Comparison of ENCODE assay signal across 1 cellular context in the genomic region with DNA sequence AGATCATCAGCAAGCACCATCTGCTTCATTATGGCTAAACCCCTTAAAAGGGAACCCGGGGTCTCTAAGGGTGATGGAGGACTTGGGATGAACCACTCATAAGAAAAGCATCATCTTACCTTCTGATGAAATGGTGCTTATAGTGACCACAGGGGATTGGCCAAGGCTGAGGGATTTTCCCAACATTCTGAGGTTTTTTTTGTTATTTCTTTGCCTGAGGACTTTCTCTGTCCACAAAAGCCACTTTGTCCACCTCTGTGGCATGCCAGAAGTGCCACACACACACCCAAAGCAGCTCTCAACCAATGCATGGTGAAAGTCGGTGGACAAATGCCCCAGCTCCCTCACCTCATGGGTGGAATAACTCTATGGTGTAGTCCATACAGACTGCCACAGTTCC.
TF ChIP-seq lines count a peak whose summit lies in the region.

No MANE protein-coding gene starts in this region.

TF ChIP-seq in SK-N-SH, 30 proteins besides CTCF, POLR2A, EP300 and RAD21 (continued from another document):
- TF ChIP-seq, protein P1, sequence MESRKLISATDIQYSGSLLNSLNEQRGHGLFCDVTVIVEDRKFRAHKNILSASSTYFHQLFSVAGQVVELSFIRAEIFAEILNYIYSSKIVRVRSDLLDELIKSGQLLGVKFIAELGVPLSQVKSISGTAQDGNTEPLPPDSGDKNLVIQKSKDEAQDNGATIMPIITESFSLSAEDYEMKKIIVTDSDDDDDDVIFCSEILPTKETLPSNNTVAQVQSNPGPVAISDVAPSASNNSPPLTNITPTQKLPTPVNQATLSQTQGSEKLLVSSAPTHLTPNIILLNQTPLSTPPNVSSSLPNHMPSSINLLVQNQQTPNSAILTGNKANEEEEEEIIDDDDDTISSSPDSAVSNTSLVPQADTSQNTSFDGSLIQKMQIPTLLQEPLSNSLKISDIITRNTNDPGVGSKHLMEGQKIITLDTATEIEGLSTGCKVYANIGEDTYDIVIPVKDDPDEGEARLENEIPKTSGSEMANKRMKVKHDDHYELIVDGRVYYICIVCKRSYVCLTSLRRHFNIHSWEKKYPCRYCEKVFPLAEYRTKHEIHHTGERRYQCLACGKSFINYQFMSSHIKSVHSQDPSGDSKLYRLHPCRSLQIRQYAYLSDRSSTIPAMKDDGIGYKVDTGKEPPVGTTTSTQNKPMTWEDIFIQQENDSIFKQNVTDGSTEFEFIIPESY (IDR thresholded peaks at IDR 0.05; ENCODE audit: borderline replicate concordance, low read depth): no peak
- TF ChIP-seq, protein P2, sequence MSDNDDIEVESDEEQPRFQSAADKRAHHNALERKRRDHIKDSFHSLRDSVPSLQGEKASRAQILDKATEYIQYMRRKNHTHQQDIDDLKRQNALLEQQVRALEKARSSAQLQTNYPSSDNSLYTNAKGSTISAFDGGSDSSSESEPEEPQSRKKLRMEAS (IDR thresholded peaks at IDR 0.05; ENCODE audit: low read depth): no peak
- TF ChIP-seq SIN3A (IDR thresholded peaks at IDR 0.05; ENCODE audit: borderline replicate concordance, low read depth, low read length) (no peak), RXRA (IDR thresholded peaks at IDR 0.05; ENCODE audit: borderline replicate concordance, low read depth) (no peak)
